1 cellular context compared by ENCODE assay signal in genomic region chr3:139222100-139222657, GRCh38.
TF ChIP-seq lines count a peak whose summit lies in the region.

No MANE protein-coding gene starts in this region.

TF ChIP-seq in K562, 482 proteins besides CTCF, POLR2A, EP300 and RAD21 (continued from another document and continues in another):
- TF ChIP-seq BRF2 (IDR thresholded peaks at IDR 0.05; ENCODE audit: borderline replicate concordance, insufficient read depth, insufficient read length) (no peak), ZNF76 (CRISPR knock-in tag; IDR thresholded peaks at IDR 0.05; ENCODE audit: borderline replicate concordance) (no peak), ZNF165 (CRISPR knock-in tag; IDR thresholded peaks at IDR 0.05; ENCODE audit: borderline replicate concordance) (no peak), NFYB (IDR thresholded peaks at IDR 0.05; ENCODE audit: extremely low read depth, insufficient read length) (no peak), TSHZ1 (CRISPR knock-in tag; IDR thresholded peaks at IDR 0.05) (no peak), FOSL1 (tag; conservative IDR thresholded peaks at IDR 0.05) (no peak; the same call in 1 of the 2 replicates), ZNF586 (CRISPR knock-in tag; conservative IDR thresholded peaks at IDR 0.05) (no peak), RBM14 (IDR thresholded peaks at IDR 0.05; ENCODE audit: borderline replicate concordance, insufficient read depth, low read depth, low read length) (no peak), CHD4 (IDR thresholded peaks at IDR 0.05; ENCODE audit: insufficient read depth, insufficient replicate concordance, low read depth, low read length, poor library complexity, severe bottlenecking) (no peak), TBP (optimal IDR thresholded peaks at IDR 0.05; ENCODE audit: low read depth, low read length) (no peak), POLR2G (IDR thresholded peaks at IDR 0.05; ENCODE audit: low read depth, low read length) (no peak), TEAD4 (IDR thresholded peaks at IDR 0.05; ENCODE audit: low read length) (peak; percentile 99), TEAD4 (CRISPR knock-in tag; IDR thresholded peaks at IDR 0.05; ENCODE audit: borderline replicate concordance) (no peak), ARID3B (CRISPR knock-in tag; IDR thresholded peaks at IDR 0.05; ENCODE audit: borderline replicate concordance) (no peak), FOXK1 (CRISPR knock-in tag; IDR thresholded peaks at IDR 0.05; ENCODE audit: borderline replicate concordance) (no peak), MED1 (CRISPR knock-in tag; IDR thresholded peaks at IDR 0.05; ENCODE audit: borderline replicate concordance) (no peak), ZNF324 (CRISPR knock-in tag; IDR thresholded peaks at IDR 0.05) (no peak), HCFC1 (IDR thresholded peaks at IDR 0.05; ENCODE audit: low read depth, low read length) (no peak), ZFPM2 (CRISPR knock-in tag; IDR thresholded peaks at IDR 0.05) (no peak), ZBTB34 (CRISPR knock-in tag; IDR thresholded peaks at IDR 0.05) (no peak), ZNF668 (CRISPR knock-in tag; IDR thresholded peaks at IDR 0.05) (no peak), ZBTB2 (IDR thresholded peaks at IDR 0.05) (peak; percentile 66; the same call in 1 of the 2 replicates), ESRRB (CRISPR knock-in tag; IDR thresholded peaks at IDR 0.05; ENCODE audit: borderline replicate concordance) (no peak), MXI1 (IDR thresholded peaks at IDR 0.05; ENCODE audit: low read depth, low read length) (peak; percentile 40; the same call in 1 of the 2 replicates), YY1 (IDR thresholded peaks at IDR 0.05; ENCODE audit: borderline replicate concordance in 1 of 3, control insufficient read depth in 1 of 3, extremely low read depth in 1 of 3, insufficient read depth in 3 of 3, insufficient read length in 1 of 3, insufficient replicate concordance in 2 of 3, low read depth in 1 of 3, low read length in 2 of 3) (no peak), PHTF2 (CRISPR knock-in tag; IDR thresholded peaks at IDR 0.05) (no peak), COPS2 (conservative IDR thresholded peaks at IDR 0.05) (no peak), NR1H2 (CRISPR knock-in tag; IDR thresholded peaks at IDR 0.05) (no peak), HDAC8 (tag; IDR thresholded peaks at IDR 0.05) (no peak), TCF3 (CRISPR knock-in tag; IDR thresholded peaks at IDR 0.05) (peak; percentile 100), NR3C1 (CRISPR knock-in tag; IDR thresholded peaks at IDR 0.05) (no peak), ZNF830 (CRISPR knock-in tag; IDR thresholded peaks at IDR 0.05) (no peak), ZNF253 (CRISPR knock-in tag; conservative IDR thresholded peaks at IDR 0.05) (no peak), MEF2A (IDR thresholded peaks at IDR 0.05; ENCODE audit: control insufficient read depth, low read depth, low read length) (peak; percentile 31; the same call in 1 of the 2 replicates), ZNF592 (IDR thresholded peaks at IDR 0.05) (0 out of 2 replicates have a peak, but pooled peaks have one; percentile 28), CBFA2T3 (IDR thresholded peaks at IDR 0.05) (peak; percentile 99), RREB1 (CRISPR knock-in tag; IDR thresholded peaks at IDR 0.05) (no peak), NR4A1 (CRISPR knock-in tag; IDR thresholded peaks at IDR 0.05) (no peak), NR4A1 (tag; IDR thresholded peaks at IDR 0.05) (peak; percentile 93), TCF15 (CRISPR knock-in tag; IDR thresholded peaks at IDR 0.05) (no peak)
